Comparison of ENCODE assay signal across 8 cellular contexts in the genomic region with DNA sequence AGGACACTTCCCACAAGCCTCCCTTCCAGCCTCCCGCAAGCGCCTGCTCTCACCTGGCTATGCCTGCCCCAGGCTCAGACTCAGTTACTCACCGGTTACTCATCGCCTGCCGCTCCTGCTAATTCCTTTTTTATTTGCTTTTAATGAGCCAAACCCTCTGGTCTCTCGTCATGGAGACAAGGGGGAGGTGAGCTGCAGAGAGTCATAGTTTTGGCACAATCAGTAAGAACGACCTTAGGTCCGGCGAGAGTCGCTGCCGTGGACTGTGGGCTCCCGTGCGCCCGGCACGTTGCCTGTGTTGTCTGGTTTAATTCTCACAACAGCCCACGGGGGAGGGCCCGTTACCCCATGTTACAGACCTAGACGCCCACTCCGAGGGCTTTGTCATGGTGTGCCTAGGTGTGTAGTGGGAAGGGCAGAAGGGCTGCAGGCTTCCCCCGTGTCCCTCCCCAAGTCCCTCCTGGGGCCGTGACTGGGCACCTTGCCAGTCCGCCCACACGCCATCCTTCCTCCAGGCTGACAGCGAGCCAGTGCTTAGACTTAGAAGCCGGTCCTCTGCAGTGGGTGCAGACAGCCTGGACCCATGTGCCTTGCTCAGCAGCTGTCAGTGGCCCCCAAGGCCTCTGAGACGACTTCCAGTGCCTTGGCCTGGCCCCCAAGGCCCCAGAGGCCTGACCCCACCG. TPM values are rescaled to one million over a fixed set of nuclear protein-coding genes. Genes with fewer than 3 reads are reported as not detected.
DNase-seq lines count a peak whose midpoint lies in the region.

No MANE protein-coding gene starts in this region.

- DNase-seq in 8988T: peak; percentile 71
- DNase-seq in GM04503 (ENCODE audit: low read depth): peak; percentile 61
- peak; percentile 81 for DNase-seq in SW480 (ENCODE audit: low spot score)
- DNase-seq in iPS-NIHi11 (ENCODE audit: low spot score): peak; percentile 55
- DNase-seq in NCI-H1694 (lab: John Stamatoyannopoulos, UW): no peak
- DNase-seq in NCI-H510A (lab: John Stamatoyannopoulos, UW): no peak
- no peak for DNase-seq in CD4-positive, alpha-beta memory T cell
- DNase-seq in MV-4-11 (lab: John Stamatoyannopoulos, UW): no peak

- H3K4me1 Mint-ChIP-seq in CD4-positive, alpha-beta memory T cell: no peaks in the 10 kb centered on the region

- no peak overlapping the region for H3K27ac Mint-ChIP-seq in CD4-positive, alpha-beta memory T cell

- no peaks in the 10 kb centered on the region for H3K36me3 ChIP-seq in CD4-positive, alpha-beta memory T cell (ENCODE audit: insufficient read depth, low read length)

- H3K27ac ChIP-seq in CD4-positive, alpha-beta memory T cell (ENCODE audit: low read depth, low read length): no peak overlapping the region

- H3K36me3 Mint-ChIP-seq in CD4-positive, alpha-beta memory T cell: no peaks in the 10 kb centered on the region

- no peaks in the 10 kb centered on the region for H3K27me3 ChIP-seq in CD4-positive, alpha-beta memory T cell (ENCODE audit: insufficient read depth, low read length)

- peaks cover 10 to 12% of the 10 kb centered on the region in 2 donors for H3K27me3 Mint-ChIP-seq in CD4-positive, alpha-beta memory T cell

- CTCF ChIA-PET in CD4-positive, alpha-beta memory T cell (lab: Charles Lee; ENCODE audit: partially characterized antibody): no interaction called here

- no peaks in the 10 kb centered on the region for H3K9me3 ChIP-seq in CD4-positive, alpha-beta memory T cell (ENCODE audit: control insufficient read depth in 1 of 2, low read length in 2 of 2)

- H3K9me3 Mint-ChIP-seq in CD4-positive, alpha-beta memory T cell: peaks cover 0 to 4% (median 0%) of the 10 kb centered on the region in 8 donors

- H3K4me1 ChIP-seq in CD4-positive, alpha-beta memory T cell (ENCODE audit: insufficient read depth, low read length): no peaks in the 10 kb centered on the region

- no peak overlapping the region for H3K4me3 Mint-ChIP-seq in CD4-positive, alpha-beta memory T cell

- POLR2A ChIA-PET in CD4-positive, alpha-beta memory T cell (lab: Charles Lee; ENCODE audit: partially characterized antibody): no interaction called here

- H3K4me3 ChIP-seq in CD4-positive, alpha-beta memory T cell (ENCODE audit: low read length in 2 of 2): no peak overlapping the region

- intact Hi-C loops in CD4-positive, alpha-beta memory T cell (cut with micrococcal nuclease): no loop called here

RNA-seq across cellular contexts. Expression of a gene that starts 42.2 kb away (rescaled TPM):
- total RNA-seq in CD4-positive, alpha-beta memory T cell: not detected
- not detected for polyA plus RNA-seq in CD4-positive, alpha-beta memory T cell

Comparison
In these comparisons a context has a peak if more than half of its experiments do, and no peak if none do; other contexts are left out.
1. DNase-seq: peak in 8988T (single experiment), GM04503 (single experiment), SW480 (single experiment) and iPS-NIHi11 (single experiment); none in NCI-H1694 (single experiment), NCI-H510A (single experiment), CD4-positive, alpha-beta memory T cell (0 of 5) and MV-4-11 (single experiment).